Comparison of ENCODE assay signal across 10 cellular contexts in genomic region chr3:16400143-16400935, GRCh38.
DNase-seq lines count a peak whose midpoint lies in the region; ATAC-seq and TF ChIP-seq lines count a peak whose summit lies in the region.
"Had no signal": no experiment of that assay in that cellular context is flagged by ENCODE, and none has a peak within 500 bp of the region (broad histone marks: within the 10 kb centered on the region; RNA-seq: fewer than 3 reads in every experiment).

No MANE protein-coding gene starts in this region.

- H3K4me3 ChIP-seq in esophagus squamous epithelium: no peak overlapping the region
- no peak overlapping the region for H3K4me3 ChIP-seq in prostate gland

- H3K9me3 ChIP-seq in CD4-positive, alpha-beta T cell (ENCODE audit: control insufficient read depth, low read length): no peaks in the 10 kb centered on the region
- no peaks in the 10 kb centered on the region for H3K9me3 ChIP-seq in esophagus squamous epithelium
- no peaks in the 10 kb centered on the region for H3K9me3 ChIP-seq in prostate gland

- CTCF ChIA-PET in CD4-positive, alpha-beta T cell (lab: Charles Lee): no interaction called here

- H3K4me3 Mint-ChIP-seq in CD4-positive, alpha-beta T cell: no peak overlapping the region

- 82 to 85% methylated on average over 9 of the region's 11 CpGs for WGBS in esophagus squamous epithelium, 2 donors
- 54% methylated on average over 11 of the region's 11 CpGs for WGBS in prostate gland

- peaks cover 4 to 38% (median 22%) of the 10 kb centered on the region in 3 donors for H3K4me1 ChIP-seq in esophagus squamous epithelium
- H3K4me1 ChIP-seq in prostate gland (replicated peaks): no peaks in the 10 kb centered on the region

- intact Hi-C loops in CD4-positive, alpha-beta T cell (cut with DNase I, micrococcal nuclease): loop anchor here in 1 of 2 experiments (2.0 kb wide), 1 partner anchor 18 kb away; no protein-coding TSS in a partner anchor
- intact Hi-C loops in esophagus squamous epithelium (cut with DNase I): no loop called here
- intact Hi-C loops in prostate gland (cut with DNase I): loop anchor here (5.0 kb wide), 1 partner anchor 47 kb away; no protein-coding TSS in a partner anchor
- intact Hi-C loops in posterior cingulate gyrus (cut with DNase I): no loop called here

- TF ChIP-seq POLR2A in esophagus squamous epithelium (IDR thresholded peaks at IDR 0.05) (no peak), prostate gland (IDR thresholded peaks at IDR 0.05) (no peak)

- peaks cover 59% of the 10 kb centered on the region for H3K4me1 Mint-ChIP-seq in CD4-positive, alpha-beta T cell (ENCODE audit: low read depth)

- H3K9me3 Mint-ChIP-seq in CD4-positive, alpha-beta T cell: no peaks in the 10 kb centered on the region

- H3K27ac ChIP-seq in CD4-positive, alpha-beta T cell (ENCODE audit: low read depth, low read length): no peak overlapping the region
- H3K27ac ChIP-seq in esophagus squamous epithelium (peak overlapping the region; percentile 34 to 78 (median 66)), prostate gland (peak overlapping the region; percentile 38 to 65), substantia nigra (ENCODE audit: low read depth, low read length, poor library complexity, severe bottlenecking) (no peak overlapping the region)

- H3K27me3 ChIP-seq in CD4-positive, alpha-beta T cell (ENCODE audit: control insufficient read depth, insufficient read depth, low read length): no peaks in the 10 kb centered on the region
- no peaks in the 10 kb centered on the region for H3K27me3 ChIP-seq in esophagus squamous epithelium
- H3K27me3 ChIP-seq in prostate gland (replicated peaks; ENCODE audit: insufficient read depth): no peaks in the 10 kb centered on the region

- no peaks in the 10 kb centered on the region for H3K27me3 Mint-ChIP-seq in CD4-positive, alpha-beta T cell

- H3K27ac Mint-ChIP-seq in CD4-positive, alpha-beta T cell: peak overlapping the region; percentile 6

- no peak for TF ChIP-seq CTCF in CD4-positive, alpha-beta T cell (IDR thresholded peaks at IDR 0.05)
- TF ChIP-seq CTCF in esophagus squamous epithelium (IDR thresholded peaks at IDR 0.05) (no peak), prostate gland (IDR thresholded peaks at IDR 0.05) (no peak)

- no peak for DNase-seq in CD4-positive, alpha-beta T cell
- DNase-seq in NCI-H524 (lab: John Stamatoyannopoulos, UW): peak; percentile 54 to 77
- no peak for DNase-seq in esophagus squamous epithelium (lab: John Stamatoyannopoulos, UW)
- no peak for DNase-seq in prostate gland (ENCODE audit: low spot score)
- DNase-seq in posterior cingulate gyrus: no peak
- no peak for DNase-seq in OCI-M2 (lab: John Stamatoyannopoulos, UW; ENCODE audit: unreplicated experiment)
- no peak for DNase-seq in substantia nigra (lab: John Stamatoyannopoulos, UW)
- DNase-seq in NCI-H187 treated with DMSO at 0.1 percent for 48 hours (lab: John Stamatoyannopoulos, UW): no peak
- DNase-seq: activated CD8-positive, alpha-beta memory T cell treated with anti-CD3 and anti-CD28 coated beads for 24 hours; NCI-H1417 had no signal

- H3K36me3 Mint-ChIP-seq in CD4-positive, alpha-beta T cell (ENCODE audit: low read depth): peaks cover 49% of the 10 kb centered on the region

- POLR2A ChIA-PET in CD4-positive, alpha-beta T cell (lab: Charles Lee): no interaction called here

- no peak for ATAC-seq in CD4-positive, alpha-beta T cell (ENCODE audit: poor library complexity)

- H3K36me3 ChIP-seq in esophagus squamous epithelium (no peaks in the 10 kb centered on the region), prostate gland (no peaks in the 10 kb centered on the region)

Comparison
In these comparisons a context has a peak if more than half of its experiments do, and no peak if none do; other contexts are left out.
1. DNase-seq: peak in NCI-H524 (2 of 2); none in CD4-positive, alpha-beta T cell (0 of 10), esophagus squamous epithelium (single experiment), prostate gland (single experiment), posterior cingulate gyrus (0 of 10), OCI-M2 (single experiment), substantia nigra (0 of 49) and NCI-H187 treated with DMSO at 0.1 percent for 48 hours (single experiment).
2. H3K27ac ChIP-seq: peak in esophagus squamous epithelium (4 of 4) and prostate gland (2 of 2); none in CD4-positive, alpha-beta T cell (single experiment) and substantia nigra (single experiment).